8 cellular contexts compared by ENCODE assay signal in genomic region chr16:1983544-1984346, GRCh38. TPM values are rescaled to one million over a fixed set of nuclear protein-coding genes. Genes with fewer than 3 reads are reported as not detected.
DNase-seq lines count a peak whose midpoint lies in the region; ATAC-seq and TF ChIP-seq lines count a peak whose summit lies in the region.

Gene GFER, plus strand, starts transcription at chr16:1984193. Its CDS starts 26 bp downstream, at chr16:1984219.

- no peaks in the 10 kb centered on the region for H3K9me3 Mint-ChIP-seq in naive thymus-derived CD4-positive, alpha-beta T cell

- H3K4me3 ChIP-seq in fibroblast of pulmonary artery (replicated peaks; ENCODE audit: low read depth, low read length) (peak within 1 kb of the TSS; percentile 73), testis (peak within 1 kb of the TSS; percentile 77 to 79)
- H3K4me3 ChIP-seq in naive thymus-derived CD4-positive, alpha-beta T cell (ENCODE audit: low read length), result peak within 1 kb of the TSS; percentile 71

- TF ChIP-seq RAD21 in Ishikawa (IDR thresholded peaks at IDR 0.05; ENCODE audit: low read depth), result no peak; the same call in 1 of the 2 replicates

- peaks cover 0 to 3% of the 10 kb centered on the region in 2 donors for H3K27me3 ChIP-seq in naive thymus-derived CD4-positive, alpha-beta T cell (ENCODE audit: control insufficient read depth in 2 of 2, insufficient read depth in 2 of 2, low read length in 2 of 2)
- no peaks in the 10 kb centered on the region for H3K27me3 ChIP-seq in testis

- POLR2A ChIA-PET in naive thymus-derived CD4-positive, alpha-beta T cell (lab: Charles Lee), result interaction anchor here (0.9 to 11.4 kb wide), 9 partner anchors 8 to 221 kb away, joined by 3 to 61 read pairs (median 8); partner anchors contain the start of genes MLST8, RPS2, TBL3 and TRAF7

- TF ChIP-seq POLR2A in testis (IDR thresholded peaks at IDR 0.05), result no peak

- peaks cover 0 to 13% of the 10 kb centered on the region in 2 donors for H3K4me1 ChIP-seq in naive thymus-derived CD4-positive, alpha-beta T cell (ENCODE audit: control insufficient read depth in 2 of 2, insufficient read depth in 2 of 2, low read length in 2 of 2)
- peaks cover 15% of the 10 kb centered on the region for H3K4me1 ChIP-seq in testis

- 0 out of 2 replicates have a peak, but pooled peaks have one; percentile 15 for TF ChIP-seq EP300 in Ishikawa (IDR thresholded peaks at IDR 0.05; ENCODE audit: borderline replicate concordance)

- peaks cover 11 to 37% (median 14%) of the 10 kb centered on the region in 5 donors for H3K27me3 Mint-ChIP-seq in naive thymus-derived CD4-positive, alpha-beta T cell

- peak; percentile 27 for TF ChIP-seq CTCF in fibroblast of pulmonary artery (IDR thresholded peaks at IDR 0.05; ENCODE audit: low read length, missing control alignments)
- TF ChIP-seq CTCF in testis (IDR thresholded peaks at IDR 0.05), result peak in 1 of 3 experiments; percentile 14

- peaks cover 2 to 27% (median 17%) of the 10 kb centered on the region in 7 donors for H3K4me1 Mint-ChIP-seq in naive thymus-derived CD4-positive, alpha-beta T cell

- H3K4me3 Mint-ChIP-seq in naive thymus-derived CD4-positive, alpha-beta T cell, result peak within 1 kb of the TSS; percentile 66 to 90 (median 84)

- intact Hi-C loops in naive thymus-derived CD4-positive, alpha-beta T cell (cut with micrococcal nuclease), result loop anchor here (1.0 kb wide), 2 partner anchors 9 to 24 kb away; partner anchors contain the start of gene NDUFB10 (in 1 of the 2)
- intact Hi-C loops in testis (cut with DNase I; ENCODE audit: low total_unique reads), result no loop called here

- ATAC-seq in GM21717 (IDR thresholded peaks at IDR 0.05; ENCODE audit: unreplicated experiment), result peak; percentile 50
- ATAC-seq in naive thymus-derived CD4-positive, alpha-beta T cell, result peak; percentile 89

- peaks cover 0 to 16% (median 0%) of the 10 kb centered on the region in 3 experiments for H3K36me3 ChIP-seq in naive thymus-derived CD4-positive, alpha-beta T cell (ENCODE audit: control insufficient read depth in 2 of 3, insufficient read depth in 3 of 3, low read length in 3 of 3)
- H3K36me3 ChIP-seq in testis (ENCODE audit: low read depth, missing control alignments), result no peaks in the 10 kb centered on the region

- peaks cover 0 to 8% (median 4%) of the 10 kb centered on the region in 5 donors for H3K36me3 Mint-ChIP-seq in naive thymus-derived CD4-positive, alpha-beta T cell

- peak; percentile 92 for DNase-seq in ELR (ENCODE audit: low read depth)
- DNase-seq in activated effector memory CD4-positive, alpha-beta T cell treated with Interleukin-2 at 50 U/mL for 16 hours, result peak; percentile 58
- DNase-seq in fibroblast of pulmonary artery (ENCODE audit: low read depth), result peak; percentile 96
- peak in 7 of 9 donors; percentile 24 to 88 (median 48) for DNase-seq in naive thymus-derived CD4-positive, alpha-beta T cell
- DNase-seq in testis, result peak; percentile 91

- 0 to 1% methylated on average over 1 to 97 of the region's 109 CpGs for WGBS in testis, 2 donors

- peak within 1 kb of the TSS; percentile 69 for H3K27ac ChIP-seq in naive thymus-derived CD4-positive, alpha-beta T cell (ENCODE audit: low read depth, low read length)
- peak within 1 kb of the TSS in 1 of 2 donors; percentile 64 for H3K27ac ChIP-seq in testis

- CTCF ChIA-PET in naive thymus-derived CD4-positive, alpha-beta T cell (lab: Charles Lee), result interaction anchor here (2.3 kb wide), 1 partner anchor 20 kb away, joined by 6 read pairs; no protein-coding TSS in a partner anchor

- H3K9me3 ChIP-seq in naive thymus-derived CD4-positive, alpha-beta T cell (ENCODE audit: control insufficient read depth in 2 of 3, low read length in 3 of 3), result no peaks in the 10 kb centered on the region
- H3K9me3 ChIP-seq in testis, result no peaks in the 10 kb centered on the region

- peak within 1 kb of the TSS; percentile 4 to 89 (median 71) for H3K27ac Mint-ChIP-seq in naive thymus-derived CD4-positive, alpha-beta T cell

TF ChIP-seq in Ishikawa, 13 proteins besides CTCF, POLR2A, EP300 and RAD21 (continues in another document):
- TF ChIP-seq TAF1 (IDR thresholded peaks at IDR 0.05; ENCODE audit: low read depth), result peak; percentile 84; the same call in 1 of the 2 replicates
- TF ChIP-seq EGR1 (IDR thresholded peaks at IDR 0.05), result 0 out of 2 replicates have a peak, but pooled peaks have one; percentile 29
- TF ChIP-seq, protein P1, sequence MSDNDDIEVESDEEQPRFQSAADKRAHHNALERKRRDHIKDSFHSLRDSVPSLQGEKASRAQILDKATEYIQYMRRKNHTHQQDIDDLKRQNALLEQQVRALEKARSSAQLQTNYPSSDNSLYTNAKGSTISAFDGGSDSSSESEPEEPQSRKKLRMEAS (IDR thresholded peaks at IDR 0.05), result peak; percentile 32
- TF ChIP-seq ZBTB7A (IDR thresholded peaks at IDR 0.05; ENCODE audit: low read depth), result peak; percentile 91
- 0 out of 2 replicates have a peak, but pooled peaks have one; percentile 24 for TF ChIP-seq TCF12 (IDR thresholded peaks at IDR 0.05; ENCODE audit: low read depth)
- TF ChIP-seq, protein P2, sequence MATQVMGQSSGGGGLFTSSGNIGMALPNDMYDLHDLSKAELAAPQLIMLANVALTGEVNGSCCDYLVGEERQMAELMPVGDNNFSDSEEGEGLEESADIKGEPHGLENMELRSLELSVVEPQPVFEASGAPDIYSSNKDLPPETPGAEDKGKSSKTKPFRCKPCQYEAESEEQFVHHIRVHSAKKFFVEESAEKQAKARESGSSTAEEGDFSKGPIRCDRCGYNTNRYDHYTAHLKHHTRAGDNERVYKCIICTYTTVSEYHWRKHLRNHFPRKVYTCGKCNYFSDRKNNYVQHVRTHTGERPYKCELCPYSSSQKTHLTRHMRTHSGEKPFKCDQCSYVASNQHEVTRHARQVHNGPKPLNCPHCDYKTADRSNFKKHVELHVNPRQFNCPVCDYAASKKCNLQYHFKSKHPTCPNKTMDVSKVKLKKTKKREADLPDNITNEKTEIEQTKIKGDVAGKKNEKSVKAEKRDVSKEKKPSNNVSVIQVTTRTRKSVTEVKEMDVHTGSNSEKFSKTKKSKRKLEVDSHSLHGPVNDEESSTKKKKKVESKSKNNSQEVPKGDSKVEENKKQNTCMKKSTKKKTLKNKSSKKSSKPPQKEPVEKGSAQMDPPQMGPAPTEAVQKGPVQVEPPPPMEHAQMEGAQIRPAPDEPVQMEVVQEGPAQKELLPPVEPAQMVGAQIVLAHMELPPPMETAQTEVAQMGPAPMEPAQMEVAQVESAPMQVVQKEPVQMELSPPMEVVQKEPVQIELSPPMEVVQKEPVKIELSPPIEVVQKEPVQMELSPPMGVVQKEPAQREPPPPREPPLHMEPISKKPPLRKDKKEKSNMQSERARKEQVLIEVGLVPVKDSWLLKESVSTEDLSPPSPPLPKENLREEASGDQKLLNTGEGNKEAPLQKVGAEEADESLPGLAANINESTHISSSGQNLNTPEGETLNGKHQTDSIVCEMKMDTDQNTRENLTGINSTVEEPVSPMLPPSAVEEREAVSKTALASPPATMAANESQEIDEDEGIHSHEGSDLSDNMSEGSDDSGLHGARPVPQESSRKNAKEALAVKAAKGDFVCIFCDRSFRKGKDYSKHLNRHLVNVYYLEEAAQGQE (IDR thresholded peaks at IDR 0.05; ENCODE audit: low read depth), result no peak
- peak; percentile 96 for TF ChIP-seq YY1 (IDR thresholded peaks at IDR 0.05; ENCODE audit: low read depth)

TF ChIP-seq in PFSK-1, 5 proteins besides CTCF, POLR2A, EP300 and RAD21:
- peak; percentile 64 for TF ChIP-seq POLR2AphosphoS5 (IDR thresholded peaks at IDR 0.05; ENCODE audit: low read depth, low read length)
- TF ChIP-seq, protein P2 (IDR thresholded peaks at IDR 0.05; ENCODE audit: insufficient read depth in 1 of 2, low read depth in 2 of 2, low read length in 2 of 2), result 0 out of 4 replicates have a peak, but pooled peaks of 1 of the 2 experiments have one; percentile 44
- TF ChIP-seq FOXP2 (optimal IDR thresholded peaks at IDR 0.05; ENCODE audit: borderline replicate concordance, extremely low read depth, extremely low read length, insufficient read depth), result no peak
- peak; percentile 68; the same call in 1 of the 2 replicates for TF ChIP-seq SIN3A (IDR thresholded peaks at IDR 0.05; ENCODE audit: borderline replicate concordance, insufficient read depth, low read length)
- peak; percentile 85 for TF ChIP-seq TAF1 (IDR thresholded peaks at IDR 0.05; ENCODE audit: borderline replicate concordance, insufficient read depth, low read length)

RNA-seq across cellular contexts. Expression of gene GFER, which starts in this region (rescaled TPM):
- 51.9 TPM for polyA plus RNA-seq in PFSK-1 (2012; ENCODE audit: insufficient read length, low read depth)
- 10 to 100 TPM; 14.0 to 28.2 (median 18.1) TPM for total RNA-seq in naive thymus-derived CD4-positive, alpha-beta T cell
- 10 to 100 TPM; 19.6 to 30.8 TPM for polyA plus RNA-seq in naive thymus-derived CD4-positive, alpha-beta T cell
- 10 to 100 TPM; 25.7 to 25.8 TPM for total RNA-seq in testis
- polyA plus RNA-seq in testis (ENCODE audit: insufficient read depth, low read depth, low replicate concordance), result 40.0 TPM
